Comparison of ENCODE assay signal across 1 cellular context in the genomic region with DNA sequence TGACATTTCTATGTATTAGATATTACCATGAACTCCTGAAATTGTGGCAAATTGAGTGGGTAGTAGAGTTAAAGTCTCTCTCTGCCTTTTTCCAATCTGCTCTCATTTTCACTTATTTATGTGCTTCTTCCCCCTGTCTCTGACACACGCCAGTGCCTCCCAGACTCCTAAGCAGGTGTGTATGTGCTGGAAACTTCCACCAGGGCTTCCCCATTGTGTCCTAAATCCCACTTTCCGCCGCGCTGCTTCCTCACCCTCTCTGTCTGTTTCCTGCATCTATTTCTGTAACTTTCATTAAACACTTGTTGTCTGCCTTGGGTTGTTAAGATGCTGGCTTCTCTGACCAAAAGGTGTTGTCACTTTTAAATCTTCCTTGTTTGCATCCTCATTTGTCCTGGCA.
TF ChIP-seq lines count a peak whose summit lies in the region.

No MANE protein-coding gene starts in this region.

TF ChIP-seq in SK-N-SH, 30 proteins besides CTCF, POLR2A, EP300 and RAD21 (continued from another document):
- TF ChIP-seq REST (IDR thresholded peaks at IDR 0.05; ENCODE audit: low read depth, low read length) (no peak), TCF12 (IDR thresholded peaks at IDR 0.05) (no peak), JUND (IDR thresholded peaks at IDR 0.05) (no peak), EZH2phosphoT487 (IDR thresholded peaks at IDR 0.05; ENCODE audit: borderline replicate concordance, low read depth) (no peak)
- TF ChIP-seq, protein P1, sequence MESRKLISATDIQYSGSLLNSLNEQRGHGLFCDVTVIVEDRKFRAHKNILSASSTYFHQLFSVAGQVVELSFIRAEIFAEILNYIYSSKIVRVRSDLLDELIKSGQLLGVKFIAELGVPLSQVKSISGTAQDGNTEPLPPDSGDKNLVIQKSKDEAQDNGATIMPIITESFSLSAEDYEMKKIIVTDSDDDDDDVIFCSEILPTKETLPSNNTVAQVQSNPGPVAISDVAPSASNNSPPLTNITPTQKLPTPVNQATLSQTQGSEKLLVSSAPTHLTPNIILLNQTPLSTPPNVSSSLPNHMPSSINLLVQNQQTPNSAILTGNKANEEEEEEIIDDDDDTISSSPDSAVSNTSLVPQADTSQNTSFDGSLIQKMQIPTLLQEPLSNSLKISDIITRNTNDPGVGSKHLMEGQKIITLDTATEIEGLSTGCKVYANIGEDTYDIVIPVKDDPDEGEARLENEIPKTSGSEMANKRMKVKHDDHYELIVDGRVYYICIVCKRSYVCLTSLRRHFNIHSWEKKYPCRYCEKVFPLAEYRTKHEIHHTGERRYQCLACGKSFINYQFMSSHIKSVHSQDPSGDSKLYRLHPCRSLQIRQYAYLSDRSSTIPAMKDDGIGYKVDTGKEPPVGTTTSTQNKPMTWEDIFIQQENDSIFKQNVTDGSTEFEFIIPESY (IDR thresholded peaks at IDR 0.05; ENCODE audit: borderline replicate concordance, low read depth): no peak
